In the genomic region with DNA sequence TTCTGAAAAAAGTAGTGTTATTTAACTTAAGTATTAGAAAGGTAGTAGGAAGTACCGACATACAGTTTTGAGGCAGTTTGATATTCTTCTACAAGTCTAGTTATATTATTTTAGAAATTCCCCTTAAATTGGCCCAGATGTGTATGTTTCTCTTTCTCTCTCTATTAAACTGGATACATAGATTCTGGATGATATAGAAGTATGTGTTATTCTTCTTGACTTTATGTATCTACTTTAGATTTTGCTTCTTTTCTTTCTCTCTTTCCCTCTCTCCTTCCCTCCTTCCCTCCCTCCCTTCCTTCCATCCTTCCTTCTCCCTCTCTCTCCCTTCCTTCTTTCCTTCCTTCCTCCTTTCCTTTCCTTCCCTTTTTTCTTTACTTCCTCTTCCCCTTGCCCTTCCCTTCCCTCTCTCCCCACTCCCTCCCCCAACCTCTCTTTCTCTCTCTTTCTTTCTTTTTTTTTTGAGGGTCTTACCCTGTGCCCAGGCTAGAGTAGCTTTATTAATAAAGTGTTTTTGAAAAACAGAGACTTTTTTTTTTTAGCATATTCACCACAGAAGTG, we compare ENCODE assay signal across 30 cellular contexts.
"Had no signal": no experiment of that assay in that cellular context is flagged by ENCODE, and none has a peak within 500 bp of the region (broad histone marks: within the 10 kb centered on the region; RNA-seq: fewer than 3 reads in every experiment).

No MANE protein-coding gene starts in this region.

- H3K4me3 ChIP-seq: SJCRH30 had no signal

- H3K27me3 Mint-ChIP-seq: activated naive CD8-positive, alpha-beta T cell; activated T-cell treated with anti-CD3 and anti-CD28 coated beads, Interleukin-2, amount 50 U/mL, for 24 hours; brain; central memory CD8-positive, alpha-beta T cell had no signal

- H3K4me3 Mint-ChIP-seq: activated CD8-positive, alpha-beta T cell treated with anti-CD3 and anti-CD28 coated beads, Interleukin-2, amount 10 ng/mL, durations not matched to agents 7 days and 5 days; activated naive CD4-positive, alpha-beta T cell treated with anti-CD3 and anti-CD28 coated beads for 36 hours; activated naive CD8-positive, alpha-beta T cell; activated T-cell treated with anti-CD3 and anti-CD28 coated beads, Interleukin-2, amount 50 U/mL, for 24 hours; brain; central memory CD8-positive, alpha-beta T cell; WTC11 had no signal

- H3K27me3 ChIP-seq: SJCRH30 had no signal

- H3K9ac ChIP-seq: KMS-11 had no signal

- H3K9me3 ChIP-seq: SJCRH30 had no signal

- ATAC-seq: activated CD8-positive, alpha-beta T cell treated with anti-CD3 and anti-CD28 coated beads, Interleukin-2, amount 10 ng/mL, durations not matched to agents 7 days and 5 days; Panc1; SK-N-SH treated with all-trans-retinoic acid at 6 μM for 48 hours; WTC11 had no signal

- DNase-seq: activated CD4-positive, alpha-beta T cell treated with anti-CD3 and anti-CD28 coated beads for 48 hours; activated CD4-positive, alpha-beta T cell treated with anti-CD3 and anti-CD28 coated beads, Interleukin-2, amount 50 U/mL, for 4 hours; activated CD4-positive, CD25-positive, alpha-beta regulatory T cell treated with anti-CD3 and anti-CD28 coated beads, Interleukin-2, amount 50 U/mL, for 72 hours; activated CD8-positive, alpha-beta memory T cell treated with anti-CD3 and anti-CD28 coated beads, Interleukin-2, amount 50 U/mL, for 48 hours; activated CD8-positive, alpha-beta T cell treated with anti-CD3 and anti-CD28 coated beads, Interleukin-2, amount 10 ng/mL, durations not matched to agents 7 days and 5 days; activated effector memory CD4-positive, alpha-beta T cell treated with anti-CD3 and anti-CD28 coated beads, Interleukin-2, amount 50 U/mL, for 16 hours; activated naive CD4-positive, alpha-beta T cell treated with anti-CD3 and anti-CD28 coated beads for 36 hours; activated T-cell treated with anti-CD3 and anti-CD28 coated beads, Interleukin-2, amount 50 U/mL, for 24 hours; amygdala; NCI-H1092 treated with DMSO at 0.1 percent for 48 hours; NCI-H1417 treated with DMSO at 0.1 percent for 48 hours; NCI-H1694; NCI-H2029; NCI-H2107; NCI-H2171 treated with DMSO at 0.1 percent for 48 hours; NCI-H226; NCI-H526; NCI-H774; OCI-M1; Right ventricle myocardium superior; SJCRH30; SW 1271 had no signal

- H3K27ac ChIP-seq: KMS-11, RWPE1, SJCRH30 had no signal

- H3K27ac Mint-ChIP-seq: activated CD8-positive, alpha-beta T cell treated with anti-CD3 and anti-CD28 coated beads, Interleukin-2, amount 10 ng/mL, durations not matched to agents 7 days and 5 days; activated naive CD4-positive, alpha-beta T cell treated with anti-CD3 and anti-CD28 coated beads for 36 hours; activated naive CD8-positive, alpha-beta T cell; activated T-cell treated with anti-CD3 and anti-CD28 coated beads, Interleukin-2, amount 50 U/mL, for 24 hours; brain; WTC11 had no signal

- H3K4me1 ChIP-seq: SJCRH30 had no signal

- H3K9me3 Mint-ChIP-seq: activated naive CD4-positive, alpha-beta T cell treated with anti-CD3 and anti-CD28 coated beads for 36 hours; activated T-cell treated with anti-CD3 and anti-CD28 coated beads, Interleukin-2, amount 50 U/mL, for 24 hours; brain; central memory CD8-positive, alpha-beta T cell; WTC11 had no signal
